Comparison of ENCODE assay signal across 1 cellular context in the genomic region with DNA sequence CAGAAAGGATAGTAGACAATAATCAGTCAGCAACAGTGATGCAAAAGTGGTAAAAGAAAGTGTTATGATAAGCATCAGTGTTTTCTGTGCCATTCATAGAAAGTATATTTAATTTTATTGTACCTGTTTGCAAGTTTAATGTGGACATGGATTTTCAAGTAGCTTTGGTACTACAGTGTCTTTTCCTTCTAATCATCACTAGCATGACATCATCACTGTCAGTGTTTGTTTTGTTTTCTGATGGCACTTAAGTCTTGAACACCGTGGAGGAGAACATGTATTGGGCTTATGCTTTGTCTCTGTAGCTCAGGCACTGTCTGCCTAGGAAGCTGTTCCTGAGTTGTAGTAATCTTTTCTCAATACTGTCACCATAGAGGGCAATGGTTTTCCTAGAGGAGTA.
TF ChIP-seq lines count a peak whose summit lies in the region.

No MANE protein-coding gene starts in this region.

TF ChIP-seq in IMR-90, 13 proteins besides CTCF, POLR2A, EP300 and RAD21 (continued from another document):
- TF ChIP-seq MXI1 (IDR thresholded peaks at IDR 0.05; ENCODE audit: borderline replicate concordance, low read depth, low read length) (no peak), SMC3 (IDR thresholded peaks at IDR 0.05; ENCODE audit: low read depth, low read length) (no peak)
- TF ChIP-seq, protein P1, sequence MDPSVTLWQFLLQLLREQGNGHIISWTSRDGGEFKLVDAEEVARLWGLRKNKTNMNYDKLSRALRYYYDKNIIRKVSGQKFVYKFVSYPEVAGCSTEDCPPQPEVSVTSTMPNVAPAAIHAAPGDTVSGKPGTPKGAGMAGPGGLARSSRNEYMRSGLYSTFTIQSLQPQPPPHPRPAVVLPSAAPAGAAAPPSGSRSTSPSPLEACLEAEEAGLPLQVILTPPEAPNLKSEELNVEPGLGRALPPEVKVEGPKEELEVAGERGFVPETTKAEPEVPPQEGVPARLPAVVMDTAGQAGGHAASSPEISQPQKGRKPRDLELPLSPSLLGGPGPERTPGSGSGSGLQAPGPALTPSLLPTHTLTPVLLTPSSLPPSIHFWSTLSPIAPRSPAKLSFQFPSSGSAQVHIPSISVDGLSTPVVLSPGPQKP (IDR thresholded peaks at IDR 0.05; ENCODE audit: borderline replicate concordance, low read depth, low read length), result no peak
